ENCODE assay signal across 20 cellular contexts in genomic region chr1:233057836-233058235, GRCh38.
"Had no signal": no experiment of that assay in that cellular context is flagged by ENCODE, and none has a peak within 500 bp of the region (broad histone marks: within the 10 kb centered on the region; RNA-seq: fewer than 3 reads in every experiment).

No MANE protein-coding gene starts in this region.

- H3K4me1 Mint-ChIP-seq: stimulated activated naive CD8-positive, alpha-beta T cell treated with anti-CD3 and anti-CD28 coated beads, Interleukin-15, amount 100 ng/mL, for 72 hours had no signal

- H3K27ac Mint-ChIP-seq: naive thymus-derived CD8-positive, alpha-beta T cell; nephron progenitor cell; stimulated activated naive CD8-positive, alpha-beta T cell treated with anti-CD3 and anti-CD28 coated beads, Interleukin-15, amount 100 ng/mL, for 72 hours had no signal

- DNase-seq: head of caudate nucleus; left ventricle myocardium superior; lower lobe of right lung; naive thymus-derived CD8-positive, alpha-beta T cell; nephron progenitor cell; nucleus accumbens; stimulated activated CD4-positive, alpha-beta T cell treated with anti-CD3 and anti-CD28 coated beads, Interleukin-12 subunit alpha, Interleukin-12 subunit beta, amount 100 ng/mL, for 4 hours; stimulated activated CD4-positive, alpha-beta T cell treated with anti-CD3 and anti-CD28 coated beads, Interleukin-1b, Interleukin-23, amount 100 ng/mL, for 48 hours; stimulated activated CD4-positive, alpha-beta T cell treated with anti-CD3 and anti-CD28 coated beads, Interleukin-4, amount 100 ng/mL, for 1 hour; stimulated activated CD8-positive, alpha-beta memory T cell treated with anti-CD3 and anti-CD28 coated beads, Interleukin-4, amount 100 ng/mL, for 48 hours; stimulated activated naive CD4-positive, alpha-beta T cell; stimulated activated naive CD8-positive, alpha-beta T cell treated with anti-CD3 and anti-CD28 coated beads, Interleukin-15, amount 100 ng/mL, for 72 hours; transverse colon; upper lobe of right lung; uterus had no signal

- ATAC-seq: left ventricle myocardium superior; lower lobe of right lung; naive thymus-derived CD8-positive, alpha-beta T cell; sciatic nerve; stimulated activated naive CD8-positive, alpha-beta T cell treated with anti-CD3 and anti-CD28 coated beads, Interleukin-15, amount 100 ng/mL, for 72 hours; upper lobe of right lung had no signal

- H3K4me1 ChIP-seq: lower lobe of right lung, prostate gland, suprapubic skin, transverse colon, upper lobe of right lung, uterus had no signal

- H3K4me2 ChIP-seq: smooth muscle cell had no signal

- H3K4me3 Mint-ChIP-seq: naive thymus-derived CD8-positive, alpha-beta T cell; nephron progenitor cell; stimulated activated naive CD8-positive, alpha-beta T cell treated with anti-CD3 and anti-CD28 coated beads, Interleukin-15, amount 100 ng/mL, for 72 hours had no signal

- H3K27ac ChIP-seq: lower lobe of right lung, prostate gland, right atrium auricular region, suprapubic skin, transverse colon, upper lobe of right lung, uterus had no signal

- H3K36me3 ChIP-seq: lower lobe of right lung, prostate gland, right atrium auricular region, suprapubic skin, transverse colon, upper lobe of right lung, uterus had no signal

- H3K9me3 Mint-ChIP-seq: nephron progenitor cell; stimulated activated naive CD8-positive, alpha-beta T cell treated with anti-CD3 and anti-CD28 coated beads, Interleukin-15, amount 100 ng/mL, for 72 hours had no signal

- H3K9me3 ChIP-seq: lower lobe of right lung, prostate gland, right atrium auricular region, suprapubic skin, transverse colon, upper lobe of right lung, uterus had no signal

- H3K4me3 ChIP-seq: lower lobe of right lung, prostate gland, right atrium auricular region, smooth muscle cell, suprapubic skin, transverse colon, upper lobe of right lung, uterus had no signal

- H3K27me3 ChIP-seq: right atrium auricular region, suprapubic skin, transverse colon, upper lobe of right lung, uterus had no signal

- H3K27me3 Mint-ChIP-seq: naive thymus-derived CD8-positive, alpha-beta T cell; stimulated activated naive CD8-positive, alpha-beta T cell treated with anti-CD3 and anti-CD28 coated beads, Interleukin-15, amount 100 ng/mL, for 72 hours had no signal
